ENCODE assay signal across 1 cellular context in the genomic region with DNA sequence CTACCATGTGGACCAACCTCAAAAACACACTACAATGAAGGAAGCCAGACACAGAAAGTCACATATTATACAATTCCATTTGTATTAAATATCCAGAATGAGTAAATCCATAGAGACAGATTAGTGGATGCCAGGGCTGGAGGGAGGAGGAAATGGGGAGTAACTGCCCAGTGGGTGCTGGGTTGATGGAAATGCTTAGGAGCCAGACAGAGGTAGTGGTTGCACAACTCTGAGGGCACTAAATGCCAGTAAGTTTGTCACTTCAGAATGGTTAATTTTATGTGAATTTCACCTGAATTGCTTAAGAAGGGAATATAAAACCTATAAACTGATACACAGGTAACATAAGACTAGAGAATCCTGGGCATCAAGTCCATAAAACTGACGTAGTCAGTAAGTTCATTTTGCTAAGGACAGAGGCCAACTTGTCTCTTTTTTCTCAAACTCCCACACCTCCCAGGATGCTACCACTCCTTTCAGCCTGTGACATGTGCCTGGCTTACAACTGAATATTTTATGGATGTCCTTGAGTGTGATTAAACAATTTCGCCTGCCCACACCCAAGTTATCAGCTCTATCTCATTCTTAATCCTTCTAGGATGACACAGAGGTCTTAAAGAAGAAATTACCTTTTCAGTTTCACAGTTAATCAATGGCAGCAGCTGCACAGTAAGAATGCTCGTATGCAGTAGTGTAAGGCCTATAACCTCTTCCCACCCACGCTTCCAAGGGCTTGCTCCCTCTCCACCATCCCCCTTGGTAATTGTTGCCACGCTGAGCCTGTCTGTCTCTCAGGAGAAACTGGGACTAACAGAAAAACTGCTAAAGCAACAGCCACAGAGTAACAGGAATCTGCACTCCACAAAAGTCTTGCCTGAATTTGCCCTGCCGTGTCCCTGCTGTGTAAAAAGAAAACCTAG.
TF ChIP-seq lines count a peak whose summit lies in the region.

No MANE protein-coding gene starts in this region.

TF ChIP-seq in HCT116, 20 proteins besides CTCF, POLR2A, EP300 and RAD21 (continued from another document):
- TF ChIP-seq POLR2AphosphoS5 (IDR thresholded peaks at IDR 0.05; ENCODE audit: low read depth, low read length) = no peak
- TF ChIP-seq JUND (IDR thresholded peaks at IDR 0.05) = no peak
- no peak for TF ChIP-seq MAX (IDR thresholded peaks at IDR 0.05)
- TF ChIP-seq, protein P1, sequence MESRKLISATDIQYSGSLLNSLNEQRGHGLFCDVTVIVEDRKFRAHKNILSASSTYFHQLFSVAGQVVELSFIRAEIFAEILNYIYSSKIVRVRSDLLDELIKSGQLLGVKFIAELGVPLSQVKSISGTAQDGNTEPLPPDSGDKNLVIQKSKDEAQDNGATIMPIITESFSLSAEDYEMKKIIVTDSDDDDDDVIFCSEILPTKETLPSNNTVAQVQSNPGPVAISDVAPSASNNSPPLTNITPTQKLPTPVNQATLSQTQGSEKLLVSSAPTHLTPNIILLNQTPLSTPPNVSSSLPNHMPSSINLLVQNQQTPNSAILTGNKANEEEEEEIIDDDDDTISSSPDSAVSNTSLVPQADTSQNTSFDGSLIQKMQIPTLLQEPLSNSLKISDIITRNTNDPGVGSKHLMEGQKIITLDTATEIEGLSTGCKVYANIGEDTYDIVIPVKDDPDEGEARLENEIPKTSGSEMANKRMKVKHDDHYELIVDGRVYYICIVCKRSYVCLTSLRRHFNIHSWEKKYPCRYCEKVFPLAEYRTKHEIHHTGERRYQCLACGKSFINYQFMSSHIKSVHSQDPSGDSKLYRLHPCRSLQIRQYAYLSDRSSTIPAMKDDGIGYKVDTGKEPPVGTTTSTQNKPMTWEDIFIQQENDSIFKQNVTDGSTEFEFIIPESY (IDR thresholded peaks at IDR 0.05; ENCODE audit: extremely low read depth, insufficient replicate concordance, low read length) = no peak
- TF ChIP-seq, protein P2, sequence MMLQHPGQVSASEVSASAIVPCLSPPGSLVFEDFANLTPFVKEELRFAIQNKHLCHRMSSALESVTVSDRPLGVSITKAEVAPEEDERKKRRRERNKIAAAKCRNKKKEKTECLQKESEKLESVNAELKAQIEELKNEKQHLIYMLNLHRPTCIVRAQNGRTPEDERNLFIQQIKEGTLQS (IDR thresholded peaks at IDR 0.05) = no peak
- no peak for TF ChIP-seq ZNF274 (IDR thresholded peaks at IDR 0.05; ENCODE audit: low read depth, low read length)
- TF ChIP-seq ELF1 (IDR thresholded peaks at IDR 0.05; ENCODE audit: borderline replicate concordance, low read depth) = no peak
- no peak for TF ChIP-seq CBX3 (IDR thresholded peaks at IDR 0.05; ENCODE audit: low read depth)
- TF ChIP-seq EZH2phosphoT487 (IDR thresholded peaks at IDR 0.05; ENCODE audit: borderline replicate concordance) = no peak
- TF ChIP-seq SP1 (IDR thresholded peaks at IDR 0.05; ENCODE audit: low read depth) = no peak
- no peak for TF ChIP-seq ZFX (IDR thresholded peaks at IDR 0.05)
- TF ChIP-seq SRF (IDR thresholded peaks at IDR 0.05; ENCODE audit: low read depth) = no peak
